ENCODE assay signal across 11 cellular contexts in the genomic region with DNA sequence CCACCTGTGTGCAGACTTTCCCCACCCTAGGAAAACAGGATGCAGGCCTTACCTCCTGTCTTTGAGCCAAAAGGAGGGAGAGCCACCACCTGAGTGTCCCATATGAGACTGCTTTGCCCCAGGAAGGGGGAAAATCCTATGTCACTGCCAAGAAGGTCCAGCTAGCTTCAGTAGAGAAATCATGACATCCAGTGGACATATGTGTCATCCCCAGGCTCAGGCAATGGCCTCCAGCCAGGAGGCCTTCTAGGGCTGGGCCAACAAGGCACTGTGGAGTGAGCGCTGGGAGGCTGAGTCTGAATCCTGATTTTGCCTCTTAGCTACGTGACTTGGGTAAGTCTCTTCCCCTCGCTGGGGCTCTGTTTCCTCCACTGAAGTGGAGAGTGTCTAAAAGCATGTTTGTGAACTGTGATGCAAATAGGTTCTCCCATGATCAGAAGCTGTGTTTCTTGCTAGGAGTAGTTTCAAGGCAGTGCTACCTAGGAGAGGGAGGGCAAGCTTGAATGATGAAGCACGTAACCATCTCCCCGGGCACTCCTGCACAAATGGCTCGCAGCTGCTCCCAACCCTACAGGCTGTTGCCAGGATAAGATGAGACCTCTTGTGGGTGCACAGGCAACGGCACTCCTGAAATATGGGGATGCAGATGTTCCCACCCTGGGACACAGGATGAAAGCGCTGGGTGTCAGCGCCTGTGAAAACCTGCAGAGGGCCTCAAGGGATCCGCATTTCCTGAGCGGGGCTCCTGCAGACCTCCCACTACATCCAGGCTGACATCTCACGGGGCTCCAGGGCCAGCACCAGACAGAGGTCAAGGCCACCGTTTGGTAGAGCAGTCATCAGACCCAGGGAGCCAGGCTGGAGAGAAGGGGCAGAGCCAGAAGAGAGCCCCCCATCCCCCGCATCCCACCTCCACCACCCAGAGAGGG.
DNase-seq lines count a peak whose midpoint lies in the region; ATAC-seq and TF ChIP-seq lines count a peak whose summit lies in the region.
"Had no signal": no experiment of that assay in that cellular context is flagged by ENCODE, and none has a peak within 500 bp of the region (broad histone marks: within the 10 kb centered on the region; RNA-seq: fewer than 3 reads in every experiment).

No MANE protein-coding gene starts in this region.

- H3K27me3 ChIP-seq in right atrium auricular region (no peaks in the 10 kb centered on the region), adrenal gland (no peaks in the 10 kb centered on the region), right cardiac atrium (ENCODE audit: control insufficient read depth, insufficient read depth) (no peaks in the 10 kb centered on the region)
- H3K27me3 ChIP-seq: ascending aorta, SJSA1 had no signal

- H3K4me1 Mint-ChIP-seq in progenitor cell of endocrine pancreas (ENCODE audit: low read depth) = peaks cover 7% of the 10 kb centered on the region

- TF ChIP-seq POLR2A in adrenal gland (IDR thresholded peaks at IDR 0.05) = no peak

- H3K27ac Mint-ChIP-seq in progenitor cell of endocrine pancreas = no peak overlapping the region

- no peaks in the 10 kb centered on the region for H3K36me3 ChIP-seq in right atrium auricular region
- H3K36me3 ChIP-seq in adrenal gland (replicated peaks in 1 of 2) = no peaks in the 10 kb centered on the region
- H3K36me3 ChIP-seq: ascending aorta, SJSA1 had no signal

- H3K4me1 ChIP-seq in right atrium auricular region = peaks cover 0 to 7% of the 10 kb centered on the region in 2 donors
- no peaks in the 10 kb centered on the region for H3K4me1 ChIP-seq in adrenal gland (replicated peaks in 1 of 2)
- no peaks in the 10 kb centered on the region for H3K4me1 ChIP-seq in right cardiac atrium (ENCODE audit: control insufficient read depth, insufficient read depth, low read length)
- H3K4me1 ChIP-seq: SJSA1 had no signal

- no peaks in the 10 kb centered on the region for H3K9me3 ChIP-seq in right atrium auricular region
- no peaks in the 10 kb centered on the region for H3K9me3 ChIP-seq in adrenal gland (replicated peaks in 1 of 3)
- no peaks in the 10 kb centered on the region for H3K9me3 ChIP-seq in right cardiac atrium (ENCODE audit: control insufficient read depth, low read length)
- H3K9me3 ChIP-seq: ascending aorta, SJSA1 had no signal

- H3K27me3 Mint-ChIP-seq in progenitor cell of endocrine pancreas = no peaks in the 10 kb centered on the region

- 87 to 99% (median 89%) methylated on average over 8 to 14 of the region's 14 CpGs for WGBS in adrenal gland, 4 donors
- WGBS in right cardiac atrium = 86% methylated on average over 14 of the region's 14 CpGs

- H3K36me3 Mint-ChIP-seq in progenitor cell of endocrine pancreas (ENCODE audit: insufficient read depth) = peaks cover 13% of the 10 kb centered on the region

- in situ Hi-C loops in KBM-7 (cut with MboI; ENCODE audit: low pct_unique_long_range_greater_than_20kb, low sequenced_read_pairs) = no loop called here

- ATAC-seq in Right ventricle myocardium inferior = peak; percentile 49
- ATAC-seq in right cardiac atrium = peak; percentile 54 to 55
- ATAC-seq in GM21528 (IDR thresholded peaks at IDR 0.05; ENCODE audit: low FRiP score, unreplicated experiment) = no peak

- intact Hi-C loops in Right ventricle myocardium inferior (cut with DNase I) (loop anchor here (1.0 to 5.0 kb wide), 2 partner anchors 204 to 427 kb away; a partner anchor contains a TSS), adrenal gland (cut with DNase I) (loop anchor here in 1 of 2 donors (10.0 kb wide), 1 partner anchor 421 kb away; no protein-coding TSS in a partner anchor), right cardiac atrium (cut with DNase I) (loop anchor here (5.0 to 10.0 kb wide), 5 partner anchors 101 to 429 kb away; a partner anchor contains a TSS)

- no peak for DNase-seq in Right ventricle myocardium inferior (ENCODE audit: missing footprints)
- DNase-seq in right atrium auricular region (ENCODE audit: low spot score) = no peak
- peak in 6 of 7 donors; percentile 34 to 54 (median 45) for DNase-seq in adrenal gland
- peak; percentile 46 to 75 (median 74) for DNase-seq in right cardiac atrium
- DNase-seq in KBM-7 = no peak
- no peak for DNase-seq in stimulated activated CD4-positive, alpha-beta T cell treated with anti-CD3 and anti-CD28 coated beads, Interleukin-4, amount 100 ng/mL, for 24 hours
- DNase-seq in progenitor cell of endocrine pancreas (ENCODE audit: low spot score, unreplicated experiment) = no peak
- DNase-seq: AML-193 had no signal

- H3K4me3 Mint-ChIP-seq in progenitor cell of endocrine pancreas (ENCODE audit: low read depth) = no peak overlapping the region

- H3K4me3 ChIP-seq in right atrium auricular region = no peak overlapping the region
- no peak overlapping the region for H3K4me3 ChIP-seq in adrenal gland
- H3K4me3 ChIP-seq in right cardiac atrium (ENCODE audit: low read length) = no peak overlapping the region
- H3K4me3 ChIP-seq: ascending aorta, SJSA1 had no signal

- no peaks in the 10 kb centered on the region for H3K9me3 Mint-ChIP-seq in progenitor cell of endocrine pancreas (ENCODE audit: low read depth)

- H3K27ac ChIP-seq in right atrium auricular region (no peak overlapping the region), adrenal gland (no peak overlapping the region), right cardiac atrium (ENCODE audit: low read length) (no peak overlapping the region)
- H3K27ac ChIP-seq: ascending aorta, SJSA1 had no signal

- TF ChIP-seq CTCF in right atrium auricular region (IDR thresholded peaks at IDR 0.05) (peak in 1 of 2 donors; percentile 59), adrenal gland (IDR thresholded peaks at IDR 0.05) (no peak), progenitor cell of endocrine pancreas (IDR thresholded peaks at IDR 0.05; ENCODE audit: unreplicated experiment) (no peak)

Comparison
In these comparisons a context has a peak if more than half of its experiments do, and no peak if none do; other contexts are left out.
1. DNase-seq: peak in adrenal gland (6 of 7) and right cardiac atrium (3 of 3); none in Right ventricle myocardium inferior (single experiment), right atrium auricular region (single experiment), KBM-7 (single experiment), stimulated activated CD4-positive, alpha-beta T cell treated with anti-CD3 and anti-CD28 coated beads, Interleukin-4, amount 100 ng/mL, for 24 hours (single experiment) and progenitor cell of endocrine pancreas (single experiment).